ENCODE assay signal across 8 cellular contexts in genomic region chr5:75524071-75524470, GRCh38. TPM values are rescaled to one million over a fixed set of nuclear protein-coding genes. Genes with fewer than 3 reads are reported as not detected.
DNase-seq lines count a peak whose midpoint lies in the region; ATAC-seq, FAIRE-seq and TF ChIP-seq lines count a peak whose summit lies in the region.

No MANE protein-coding gene starts in this region.

- peaks cover 0 to 24% (median 4%) of the 10 kb centered on the region in 4 donors for H3K4me1 ChIP-seq in tibial nerve
- peaks cover 11% of the 10 kb centered on the region for H3K4me1 ChIP-seq in vagina

- H3K27me3 ChIP-seq in tibial nerve (no peaks in the 10 kb centered on the region), vagina (no peaks in the 10 kb centered on the region)

- DNase-seq in CD1c-positive myeloid dendritic cell (ENCODE audit: extremely low spot score) (peak; percentile 74), GM19239 (ENCODE audit: insufficient read length, low spot score) (no peak), SIG-M5 treated with dmso at 0.1 percent for 504 hours (lab: John Stamatoyannopoulos, UW; ENCODE audit: unreplicated experiment) (peak; percentile 64), NCI-H345 treated with DMSO at 0.1 percent for 48 hours (lab: John Stamatoyannopoulos, UW; ENCODE audit: unreplicated experiment) (no peak), tibial nerve (ENCODE audit: low spot score in 2 of 2) (no peak), H4 (ENCODE audit: low spot score) (no peak), vagina (ENCODE audit: extremely low spot score in 2 of 2) (no peak)

- peak; percentile 86 for ATAC-seq in HG03025 (IDR thresholded peaks at IDR 0.05; ENCODE audit: low FRiP score, unreplicated experiment)

- intact Hi-C loops in vagina (cut with DNase I) = no loop called here

- 62 to 67% methylated on average over 3 of the region's 3 CpGs for WGBS in tibial nerve, 2 donors

- no peak for TF ChIP-seq EP300 in tibial nerve (IDR thresholded peaks at IDR 0.05)

- H3K9me3 ChIP-seq in tibial nerve (peaks cover 0 to 23% (median 10%) of the 10 kb centered on the region in 4 donors), vagina (no peaks in the 10 kb centered on the region)

- TF ChIP-seq POLR2A in tibial nerve (IDR thresholded peaks at IDR 0.05) = no peak
- TF ChIP-seq POLR2A in vagina (IDR thresholded peaks at IDR 0.05) = no peak

- H3K27ac ChIP-seq in tibial nerve (no peak overlapping the region), vagina (no peak overlapping the region)

- TF ChIP-seq CTCF in tibial nerve (IDR thresholded peaks at IDR 0.05) (no peak), vagina (IDR thresholded peaks at IDR 0.05) (no peak)

- peak; percentile 84 for FAIRE-seq in GM19239 (lab: Jason Lieb, UNC)

- H3K36me3 ChIP-seq in tibial nerve (peaks cover 0 to 24% (median 0%) of the 10 kb centered on the region in 3 donors), vagina (peaks cover 0 to 10% of the 10 kb centered on the region in 2 donors)

- H3K4me3 ChIP-seq in tibial nerve (no peak overlapping the region), vagina (no peak overlapping the region)

RNA-seq across cellular contexts. Expression of gene POLK, which starts 12.4 kb away (rescaled TPM):
- 10 to 100 TPM; 48.6 to 58.8 (median 56.2) TPM for total RNA-seq in tibial nerve
- 9.1 and 11.8 TPM in 2 replicates for total RNA-seq in H4 (2014; rRNA removed; shearing (Covaris generic))
- 31.4 TPM for total RNA-seq in vagina

RNA-seq across cellular contexts. Expression of gene CERT1, which starts 12.6 kb away (rescaled TPM):
- total RNA-seq in tibial nerve (10 to 100 TPM; 36.1 to 42.3 (median 39.0) TPM), vagina (44.2 TPM)
- 4.1 and 12.5 TPM in 2 replicates for total RNA-seq in H4 (2014; rRNA removed; shearing (Covaris generic))

Comparison
In these comparisons a context has a peak if more than half of its experiments do, and no peak if none do; other contexts are left out.
1. DNase-seq: peak in CD1c-positive myeloid dendritic cell (single experiment) and SIG-M5 treated with dmso at 0.1 percent for 504 hours (single experiment); none in GM19239 (single experiment), NCI-H345 treated with DMSO at 0.1 percent for 48 hours (single experiment), tibial nerve (0 of 2), H4 (single experiment) and vagina (0 of 2).